In genomic region chr2:120441744-120442471, GRCh38 we compare ENCODE assay signal across 9 cellular contexts.
DNase-seq lines count a peak whose midpoint lies in the region; ATAC-seq and TF ChIP-seq lines count a peak whose summit lies in the region.
"Had no signal": no experiment of that assay in that cellular context is flagged by ENCODE, and none has a peak within 500 bp of the region (broad histone marks: within the 10 kb centered on the region; RNA-seq: fewer than 3 reads in every experiment).

No MANE protein-coding gene starts in this region.

- no peak overlapping the region for H3K27ac Mint-ChIP-seq in activated naive CD8-positive, alpha-beta T cell
- H3K27ac Mint-ChIP-seq in activated naive CD8-positive, alpha-beta T cell treated with anti-CD3 and anti-CD28 coated beads, Interleukin-2, amount 50 U/mL, for 24 hours: no peak overlapping the region
- no peak overlapping the region for H3K27ac Mint-ChIP-seq in T-helper 17 cell
- H3K27ac Mint-ChIP-seq: T-helper 1 cell treated with Interleukin-12 subunit alpha and Interleukin-12 subunit beta and Interleukin-4 antibody, amounts not matched to agents 30 μg/mL and 1 μg/mL, for 36 hours had no signal

- no peak for TF ChIP-seq EP300 in suprapubic skin (IDR thresholded peaks at IDR 0.05)

- DNase-seq in activated naive CD8-positive, alpha-beta T cell treated with anti-CD3 and anti-CD28 coated beads, Interleukin-2, amount 50 U/mL, for 24 hours: no peak
- DNase-seq in cerebellum (ENCODE audit: low spot score) (peak; percentile 13), left colon (peak in 1 of 2 donors; percentile 70), suprapubic skin (ENCODE audit: low spot score in 2 of 2) (peak; percentile 18 to 65), T-helper 17 cell (no peak)

- peaks cover 8% of the 10 kb centered on the region for H3K4me1 Mint-ChIP-seq in activated naive CD8-positive, alpha-beta T cell (ENCODE audit: low read depth)
- H3K4me1 Mint-ChIP-seq in activated naive CD8-positive, alpha-beta T cell treated with anti-CD3 and anti-CD28 coated beads, Interleukin-2, amount 50 U/mL, for 24 hours: peaks cover 7% of the 10 kb centered on the region
- peaks cover 8% of the 10 kb centered on the region for H3K4me1 Mint-ChIP-seq in T-helper 17 cell

- WGBS in suprapubic skin: 17% methylated on average over 38 of the region's 41 CpGs

- peak overlapping the region; percentile 51 for H3K4me3 ChIP-seq in suprapubic skin

- H3K4me3 Mint-ChIP-seq in activated naive CD8-positive, alpha-beta T cell: peak overlapping the region; percentile 76
- H3K4me3 Mint-ChIP-seq in activated naive CD8-positive, alpha-beta T cell treated with anti-CD3 and anti-CD28 coated beads, Interleukin-2, amount 50 U/mL, for 24 hours: no peak overlapping the region
- no peak overlapping the region for H3K4me3 Mint-ChIP-seq in T-helper 17 cell

- H3K27me3 ChIP-seq in suprapubic skin: peaks cover 21% of the 10 kb centered on the region

- no peak for ATAC-seq in activated naive CD8-positive, alpha-beta T cell treated with anti-CD3 and anti-CD28 coated beads, Interleukin-2, amount 50 U/mL, for 24 hours
- ATAC-seq in left colon (peak; percentile 73), T-helper 17 cell (no peak), HG03432 (IDR thresholded peaks at IDR 0.05; ENCODE audit: unreplicated experiment) (no peak), GM19328 (IDR thresholded peaks at IDR 0.05; ENCODE audit: unreplicated experiment) (no peak)

- no peaks in the 10 kb centered on the region for H3K36me3 Mint-ChIP-seq in activated naive CD8-positive, alpha-beta T cell
- no peaks in the 10 kb centered on the region for H3K36me3 Mint-ChIP-seq in activated naive CD8-positive, alpha-beta T cell treated with anti-CD3 and anti-CD28 coated beads, Interleukin-2, amount 50 U/mL, for 24 hours (ENCODE audit: low read depth)
- no peaks in the 10 kb centered on the region for H3K36me3 Mint-ChIP-seq in T-helper 17 cell (ENCODE audit: low read depth)

- H3K9me3 ChIP-seq in suprapubic skin (no peaks in the 10 kb centered on the region), T-helper 17 cell (ENCODE audit: control insufficient read depth, low read length, poor library complexity, severe bottlenecking) (no peaks in the 10 kb centered on the region)

- H3K36me3 ChIP-seq in suprapubic skin: no peaks in the 10 kb centered on the region

- H3K27me3 Mint-ChIP-seq in activated naive CD8-positive, alpha-beta T cell: peaks cover 19% of the 10 kb centered on the region
- H3K27me3 Mint-ChIP-seq in activated naive CD8-positive, alpha-beta T cell treated with anti-CD3 and anti-CD28 coated beads, Interleukin-2, amount 50 U/mL, for 24 hours: peaks cover 46% of the 10 kb centered on the region
- H3K27me3 Mint-ChIP-seq in T-helper 17 cell: peaks cover 73% of the 10 kb centered on the region

- peak overlapping the region; percentile 44 for H3K27ac ChIP-seq in suprapubic skin

- no peak for TF ChIP-seq POLR2A in suprapubic skin (IDR thresholded peaks at IDR 0.05)

- no peak for TF ChIP-seq CTCF in suprapubic skin (IDR thresholded peaks at IDR 0.05)

- no peaks in the 10 kb centered on the region for H3K9me3 Mint-ChIP-seq in activated naive CD8-positive, alpha-beta T cell (ENCODE audit: low read depth)
- H3K9me3 Mint-ChIP-seq in activated naive CD8-positive, alpha-beta T cell treated with anti-CD3 and anti-CD28 coated beads, Interleukin-2, amount 50 U/mL, for 24 hours: no peaks in the 10 kb centered on the region
- H3K9me3 Mint-ChIP-seq: T-helper 1 cell treated with Interleukin-12 subunit alpha and Interleukin-12 subunit beta and Interleukin-4 antibody, amounts not matched to agents 30 μg/mL and 1 μg/mL, for 36 hours had no signal

- peaks cover 16% of the 10 kb centered on the region for H3K4me1 ChIP-seq in suprapubic skin

- intact Hi-C loops in left colon (cut with DNase I, micrococcal nuclease): no loop called here

Comparison
In these comparisons a context has a peak if more than half of its experiments do, and no peak if none do; other contexts are left out.
1. DNase-seq: peak in cerebellum (single experiment) and suprapubic skin (2 of 2); none in activated naive CD8-positive, alpha-beta T cell treated with anti-CD3 and anti-CD28 coated beads, Interleukin-2, amount 50 U/mL, for 24 hours (single experiment) and T-helper 17 cell (0 of 3).